Comparison of ENCODE assay signal across 27 cellular contexts in genomic region chr12:120787889-120788288, GRCh38.
"Had no signal": no experiment of that assay in that cellular context is flagged by ENCODE, and none has a peak within 500 bp of the region (broad histone marks: within the 10 kb centered on the region; RNA-seq: fewer than 3 reads in every experiment).

No MANE protein-coding gene starts in this region.

- H3K27me3 Mint-ChIP-seq: activated CD4-positive, alpha-beta memory T cell treated with anti-CD3 and anti-CD28 coated beads for 36 hours; activated CD4-positive, alpha-beta T cell treated with anti-CD3 and anti-CD28 coated beads, Interleukin-2, amount 10 ng/mL, durations not matched to agents 7 days and 5 days; activated naive CD4-positive, alpha-beta T cell treated with anti-CD3 and anti-CD28 coated beads, Interleukin-2, amount 10 ng/mL, durations not matched to agents 7 days and 5 days; activated naive CD8-positive, alpha-beta T cell treated with anti-CD3 and anti-CD28 coated beads for 36 hours had no signal

- H3K36me3 Mint-ChIP-seq: WTC11 had no signal

- H3K36me3 ChIP-seq: brain microvascular endothelial cell, SJSA1 had no signal

- H3K27me3 ChIP-seq: brain microvascular endothelial cell, cardiac muscle cell, SJSA1 had no signal

- H3K27ac Mint-ChIP-seq: activated CD4-positive, alpha-beta memory T cell treated with anti-CD3 and anti-CD28 coated beads for 36 hours; activated CD4-positive, alpha-beta T cell treated with anti-CD3 and anti-CD28 coated beads, Interleukin-2, amount 10 ng/mL, durations not matched to agents 7 days and 5 days; activated naive CD4-positive, alpha-beta T cell treated with anti-CD3 and anti-CD28 coated beads, Interleukin-2, amount 10 ng/mL, durations not matched to agents 7 days and 5 days; activated naive CD8-positive, alpha-beta T cell treated with anti-CD3 and anti-CD28 coated beads for 36 hours; activated T-helper 2 cell treated with anti-CD3 and anti-CD28 coated beads, Interferon-gamma antibody, Interleukin-2, Interleukin-4, amounts not matched to agents 10 μg/mL and 5 μg/mL and 100 μg/mL, durations not matched to agents 14 hours and 24 hours and 36 hours; T-helper 1 cell treated with Interleukin-12 subunit alpha and Interleukin-12 subunit beta and Interleukin-4 antibody, amounts not matched to agents 30 μg/mL and 1 μg/mL, for 36 hours; WTC11 had no signal

- H3K27ac ChIP-seq: brain microvascular endothelial cell, cardiac muscle cell, SJSA1 had no signal

- H3K9me3 Mint-ChIP-seq: activated CD4-positive, alpha-beta memory T cell treated with anti-CD3 and anti-CD28 coated beads for 36 hours; activated naive CD8-positive, alpha-beta T cell treated with anti-CD3 and anti-CD28 coated beads for 36 hours; activated T-helper 2 cell treated with anti-CD3 and anti-CD28 coated beads, Interferon-gamma antibody, Interleukin-2, Interleukin-4, amounts not matched to agents 10 μg/mL and 5 μg/mL and 100 μg/mL, durations not matched to agents 14 hours and 24 hours and 36 hours; T-helper 1 cell treated with Interleukin-12 subunit alpha and Interleukin-12 subunit beta and Interleukin-4 antibody, amounts not matched to agents 30 μg/mL and 1 μg/mL, for 36 hours; WTC11 had no signal

- H3K4me3 Mint-ChIP-seq: activated CD4-positive, alpha-beta memory T cell treated with anti-CD3 and anti-CD28 coated beads for 36 hours; activated CD4-positive, alpha-beta T cell treated with anti-CD3 and anti-CD28 coated beads, Interleukin-2, amount 10 ng/mL, durations not matched to agents 7 days and 5 days; activated naive CD4-positive, alpha-beta T cell treated with anti-CD3 and anti-CD28 coated beads, Interleukin-2, amount 10 ng/mL, durations not matched to agents 7 days and 5 days; activated naive CD8-positive, alpha-beta T cell treated with anti-CD3 and anti-CD28 coated beads for 36 hours; T-helper 1 cell treated with Interleukin-12 subunit alpha and Interleukin-12 subunit beta and Interleukin-4 antibody, amounts not matched to agents 30 μg/mL and 1 μg/mL, for 36 hours; WTC11 had no signal

- H3K4me3 ChIP-seq: cardiac muscle cell, K562, SJSA1 had no signal

- H3K4me1 Mint-ChIP-seq: WTC11 had no signal

- ATAC-seq: K562, WTC11 had no signal

- DNase-seq: activated CD4-positive, alpha-beta memory T cell treated with anti-CD3 and anti-CD28 coated beads for 36 hours; activated CD4-positive, alpha-beta T cell treated with anti-CD3 and anti-CD28 coated beads, Interleukin-2, amount 10 ng/mL, durations not matched to agents 7 days and 5 days; activated CD4-positive, CD25-positive, alpha-beta regulatory T cell treated with anti-CD3 and anti-CD28 coated beads, Interleukin-2, amount 50 U/mL, for 72 hours; activated CD8-positive, alpha-beta memory T cell treated with anti-CD3 and anti-CD28 coated beads for 24 hours; activated gamma-delta T cell treated with Interleukin-2 at 50 U/mL for 16 hours; activated naive CD4-positive, alpha-beta T cell treated with anti-CD3 and anti-CD28 coated beads, Interleukin-2, amount 10 ng/mL, durations not matched to agents 7 days and 5 days; activated naive CD8-positive, alpha-beta T cell treated with anti-CD3 and anti-CD28 coated beads for 36 hours; activated T-cell treated with anti-CD3 and anti-CD28 coated beads, Interleukin-2, amount 50 U/mL, for 48 hours; brain microvascular endothelial cell; MM.1S; NCI-H1105; NCI-H1436 treated with DMSO at 0.1 percent for 48 hours; NCI-H187; NCI-H2081; NCI-H2227 treated with DMSO at 0.1 percent for 48 hours; NCI-H446 treated with DMSO at 0.1 percent for 48 hours; NCI-H526; NCI-H774; RPMI8226; SHP77; T-helper 9 cell had no signal

- H3K9me3 ChIP-seq: SJSA1 had no signal
